In the genomic region with DNA sequence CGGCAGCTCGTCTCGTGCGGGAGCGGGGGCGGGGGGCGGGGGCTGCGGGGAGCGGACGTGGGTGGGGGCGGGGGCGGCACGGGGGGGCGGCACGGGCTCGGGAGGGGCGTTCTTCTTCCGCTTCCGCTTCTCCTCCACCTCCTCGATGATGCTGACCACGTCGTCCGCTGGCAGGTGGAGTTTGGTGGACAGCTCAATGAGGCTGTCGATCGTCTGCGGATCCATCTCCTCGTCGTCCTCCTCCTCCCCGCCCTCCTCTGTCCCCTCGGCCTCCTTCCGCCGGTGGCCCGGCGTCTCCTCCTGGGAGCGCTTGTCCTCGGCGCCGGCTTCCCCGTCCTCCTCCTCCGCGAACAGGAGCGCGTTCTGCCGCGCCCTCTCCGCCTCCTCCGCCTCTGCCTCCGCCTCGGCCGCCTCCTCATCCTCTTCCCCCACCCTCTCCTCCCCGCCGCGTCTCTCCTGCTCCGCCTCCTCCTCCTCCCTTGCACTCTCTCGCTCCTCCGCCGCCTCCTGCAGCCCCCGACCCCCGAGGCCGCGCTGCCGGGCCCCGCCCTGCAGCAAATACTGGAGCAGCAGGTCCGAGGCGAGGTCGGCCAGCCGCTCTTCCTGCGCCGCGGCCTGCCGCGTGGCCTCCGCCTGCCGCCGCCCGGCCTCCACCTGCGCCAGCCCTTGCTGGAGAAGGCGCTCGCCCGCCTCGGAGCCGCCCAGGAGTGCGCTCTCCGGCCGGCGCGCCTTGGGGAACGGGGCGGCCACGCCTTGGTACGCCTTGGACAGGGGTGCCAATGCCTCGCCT, we compare ENCODE assay signal across 7 cellular contexts. TPM values are rescaled to one million over a fixed set of nuclear protein-coding genes. Genes with fewer than 3 reads are reported as not detected.
DNase-seq lines count a peak whose midpoint lies in the region; ATAC-seq and TF ChIP-seq lines count a peak whose summit lies in the region.

No MANE protein-coding gene starts in this region.

- intact Hi-C loops in esophagus muscularis mucosa (cut with DNase I): no loop called here

- H3K27ac ChIP-seq in esophagus muscularis mucosa (replicated peaks in 1 of 4): no peak overlapping the region

- TF ChIP-seq CTCF in esophagus muscularis mucosa (IDR thresholded peaks at IDR 0.05): no peak

- TF ChIP-seq POLR2A in esophagus muscularis mucosa (IDR thresholded peaks at IDR 0.05; ENCODE audit: low read depth): no peak

- H3K9me3 ChIP-seq in esophagus muscularis mucosa: no peaks in the 10 kb centered on the region

- H3K4me1 ChIP-seq in esophagus muscularis mucosa: peaks cover 40 to 44% (median 42%) of the 10 kb centered on the region in 4 donors

- H3K27me3 ChIP-seq in esophagus muscularis mucosa: peaks cover 17 to 100% (median 70%) of the 10 kb centered on the region in 4 donors

- 2% methylated on average over 38 of the region's 92 CpGs for WGBS in esophagus muscularis mucosa

- no peak for ATAC-seq in HG03139 (IDR thresholded peaks at IDR 0.05; ENCODE audit: unreplicated experiment)
- no peak for ATAC-seq in GM18867 (IDR thresholded peaks at IDR 0.05; ENCODE audit: unreplicated experiment)

- TF ChIP-seq EP300 in Ishikawa (IDR thresholded peaks at IDR 0.05; ENCODE audit: borderline replicate concordance) (no peak), esophagus muscularis mucosa (IDR thresholded peaks at IDR 0.05) (no peak)

- TF ChIP-seq RAD21 in Ishikawa (IDR thresholded peaks at IDR 0.05; ENCODE audit: low read depth): no peak

- DNase-seq in EH (ENCODE audit: low read depth) (peak; percentile 41), SW480 (ENCODE audit: low spot score) (peak; percentile 85), esophagus muscularis mucosa (ENCODE audit: extremely low spot score) (no peak), retina (peak; percentile 79)

- peaks cover 20 to 35% (median 27%) of the 10 kb centered on the region in 4 donors for H3K36me3 ChIP-seq in esophagus muscularis mucosa

- peak overlapping the region; percentile 41 to 55 (median 45) for H3K4me3 ChIP-seq in esophagus muscularis mucosa

TF ChIP-seq in Ishikawa, 13 proteins besides CTCF, POLR2A, EP300 and RAD21:
- TF ChIP-seq, protein P1, sequence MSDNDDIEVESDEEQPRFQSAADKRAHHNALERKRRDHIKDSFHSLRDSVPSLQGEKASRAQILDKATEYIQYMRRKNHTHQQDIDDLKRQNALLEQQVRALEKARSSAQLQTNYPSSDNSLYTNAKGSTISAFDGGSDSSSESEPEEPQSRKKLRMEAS (IDR thresholded peaks at IDR 0.05): 0 out of 2 replicates have a peak, but pooled peaks have one; percentile 17
- TF ChIP-seq EGR1 (IDR thresholded peaks at IDR 0.05): peak; percentile 42; the same call in 1 of the 2 replicates
- TF ChIP-seq NFIC (IDR thresholded peaks at IDR 0.05): no peak

RNA-seq across cellular contexts. Expression of a gene that starts 1.9 kb away (rescaled TPM):
- total RNA-seq in esophagus muscularis mucosa: under 1 TPM in 3 of 4 donors, not detected in 1; 0.23 to 0.33 (median 0.26) TPM

RNA-seq across cellular contexts. Expression of a gene that starts 9.2 kb away (rescaled TPM):
- 10 to 100 TPM; 28.2 to 44.4 (median 35.5) TPM for total RNA-seq in esophagus muscularis mucosa

RNA-seq across cellular contexts. Expression of a gene that starts 16.6 kb away (rescaled TPM):
- not detected for total RNA-seq in esophagus muscularis mucosa

RNA-seq across cellular contexts. Expression of a gene that starts 36.6 kb away (rescaled TPM):
- total RNA-seq in esophagus muscularis mucosa: 10 to 100 TPM in 2 of 4 donors, 1 to 10 TPM in 2; 9.4 to 54.2 (median 18.2) TPM

RNA-seq across cellular contexts. Expression of a gene that starts 37.4 kb away (rescaled TPM):
- under 1 TPM in 1 of 4 donors, not detected in 3; 0.17 TPM for total RNA-seq in esophagus muscularis mucosa
